Comparison of ENCODE assay signal across 17 cellular contexts in the genomic region with DNA sequence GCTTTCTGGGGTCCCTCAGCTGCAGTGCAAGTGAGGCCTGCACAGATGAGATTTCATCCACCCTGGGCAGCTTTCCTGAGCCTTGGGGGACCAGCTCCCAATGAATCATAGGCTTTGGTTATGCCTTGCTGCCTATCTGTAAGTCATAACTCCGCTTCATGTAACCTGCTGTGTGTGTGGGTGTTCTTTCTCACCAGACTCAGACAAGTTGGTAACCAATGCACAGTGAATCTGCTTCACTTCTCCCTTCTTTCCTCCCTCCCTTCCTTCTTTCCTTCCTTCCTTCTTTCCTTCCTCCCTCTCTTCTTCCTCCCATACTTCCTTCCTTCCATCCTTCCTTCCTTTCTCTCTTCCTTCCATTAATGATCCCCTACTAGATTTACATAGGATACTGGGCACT.
"Had no signal": no experiment of that assay in that cellular context is flagged by ENCODE, and none has a peak within 500 bp of the region (broad histone marks: within the 10 kb centered on the region; RNA-seq: fewer than 3 reads in every experiment).

No MANE protein-coding gene starts in this region.

- H3K36me3 ChIP-seq: left ventricle myocardium inferior, right atrium auricular region, tibial nerve, uterus had no signal

- DNase-seq: activated CD4-positive, alpha-beta T cell treated with anti-CD3 and anti-CD28 coated beads, Interleukin-2, amount 50 U/mL, for 4 hours; activated CD4-positive, CD25-positive, alpha-beta regulatory T cell treated with anti-CD3 and anti-CD28 coated beads, Interleukin-2, amount 50 U/mL, for 72 hours; activated naive CD4-positive, alpha-beta T cell treated with anti-CD3 and anti-CD28 coated beads, Interleukin-2, amount 10 ng/mL, durations not matched to agents 7 days and 5 days; activated T-cell treated with anti-CD3 and anti-CD28 coated beads, Interleukin-2, amount 50 U/mL, for 1 hour; effector memory CD4-positive, alpha-beta T cell; left ventricle myocardium inferior; mesenchymal stem cell; natural killer cell; posterior cingulate gyrus; stimulated activated CD4-positive, alpha-beta T cell treated with anti-CD3 and anti-CD28 coated beads, Interleukin-15, amount 100 ng/mL, for 24 hours; stimulated activated CD4-positive, alpha-beta T cell treated with anti-CD3 and anti-CD28 coated beads, Interleukin-4, amount 100 ng/mL, for 24 hours; stimulated activated naive CD4-positive, alpha-beta T cell; uterus had no signal

- H3K9me3 Mint-ChIP-seq: activated naive CD4-positive, alpha-beta T cell treated with anti-CD3 and anti-CD28 coated beads, Interleukin-2, amount 10 ng/mL, durations not matched to agents 7 days and 5 days; activated T-helper 2 cell treated with anti-CD3 and anti-CD28 coated beads, Interferon-gamma antibody, Interleukin-2, Interleukin-4, amounts not matched to agents 10 μg/mL and 5 μg/mL and 100 μg/mL, durations not matched to agents 14 hours and 24 hours and 36 hours; natural killer cell had no signal

- H3K4me1 Mint-ChIP-seq: activated naive CD4-positive, alpha-beta T cell treated with anti-CD3 and anti-CD28 coated beads, Interleukin-2, amount 10 ng/mL, durations not matched to agents 7 days and 5 days; natural killer cell had no signal

- H3K4me3 Mint-ChIP-seq: activated naive CD4-positive, alpha-beta T cell treated with anti-CD3 and anti-CD28 coated beads, Interleukin-2, amount 10 ng/mL, durations not matched to agents 7 days and 5 days; natural killer cell had no signal

- FAIRE-seq: islet of Langerhans had no signal

- H3K27ac Mint-ChIP-seq: activated naive CD4-positive, alpha-beta T cell treated with anti-CD3 and anti-CD28 coated beads, Interleukin-2, amount 10 ng/mL, durations not matched to agents 7 days and 5 days; activated T-helper 2 cell treated with anti-CD3 and anti-CD28 coated beads, Interferon-gamma antibody, Interleukin-2, Interleukin-4, amounts not matched to agents 10 μg/mL and 5 μg/mL and 100 μg/mL, durations not matched to agents 14 hours and 24 hours and 36 hours; natural killer cell had no signal

- H3K27ac ChIP-seq: left ventricle myocardium inferior, right atrium auricular region, tibial nerve, uterus had no signal

- H3K9me3 ChIP-seq: left ventricle myocardium inferior, right atrium auricular region, tibial nerve, uterus had no signal

- H3K4me3 ChIP-seq: left ventricle myocardium inferior, right atrium auricular region, tibial nerve, uterus had no signal

- H3K27me3 ChIP-seq: right atrium auricular region, uterus had no signal

- H3K36me3 Mint-ChIP-seq: activated naive CD4-positive, alpha-beta T cell treated with anti-CD3 and anti-CD28 coated beads, Interleukin-2, amount 10 ng/mL, durations not matched to agents 7 days and 5 days; natural killer cell had no signal

- ATAC-seq: natural killer cell had no signal

- H3K4me1 ChIP-seq: left ventricle myocardium inferior, right atrium auricular region, tibial nerve, uterus had no signal
